Comparison of ENCODE assay signal across 5 cellular contexts in the genomic region with DNA sequence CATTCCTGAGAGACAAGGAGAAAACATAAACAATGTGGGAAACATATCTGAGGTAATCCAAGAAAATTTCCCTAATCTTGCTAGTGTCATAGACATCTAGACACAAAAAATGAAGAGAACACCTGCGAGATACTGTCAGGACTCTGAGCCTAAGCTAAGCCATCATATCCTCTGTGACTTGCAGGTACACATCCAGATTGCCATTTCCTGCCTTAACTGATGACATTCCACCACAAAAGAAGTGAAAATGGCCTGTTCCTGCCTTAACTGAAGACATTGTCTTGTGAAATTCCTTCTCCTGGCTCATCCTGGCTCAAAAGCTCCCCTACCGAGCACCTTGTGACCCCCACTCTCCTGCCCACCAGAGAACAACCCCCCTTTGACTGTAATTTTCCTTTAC. TPM values are rescaled to one million over a fixed set of nuclear protein-coding genes. Genes with fewer than 3 reads are reported as not detected.
"Had no signal": no experiment of that assay in that cellular context is flagged by ENCODE, and none has a peak within 500 bp of the region (broad histone marks: within the 10 kb centered on the region; RNA-seq: fewer than 3 reads in every experiment).

No MANE protein-coding gene starts in this region.

RNA-seq across cellular contexts. Expression of a gene that starts 13.9 kb away (rescaled TPM):
- total RNA-seq: GM23248, HFFc6, HT1080, IMR-90, K562 had no signal
- polyA plus RNA-seq: GM23248, IMR-90, K562 had no signal
